29 cellular contexts compared by ENCODE assay signal in genomic region chr7:19930051-19930450, GRCh38.
"Had no signal": no experiment of that assay in that cellular context is flagged by ENCODE, and none has a peak within 500 bp of the region (broad histone marks: within the 10 kb centered on the region; RNA-seq: fewer than 3 reads in every experiment).

No MANE protein-coding gene starts in this region.

- ATAC-seq: activated CD4-positive, alpha-beta T cell treated with anti-CD3 and anti-CD28 coated beads for 36 hours; activated CD4-positive, CD25-positive, alpha-beta regulatory T cell treated with anti-CD3 and anti-CD28 coated beads, Interleukin-2, amount 50 U/mL, for 24 hours; activated CD8-positive, alpha-beta T cell treated with anti-CD3 and anti-CD28 coated beads, Interleukin-2, amount 10 ng/mL, durations not matched to agents 7 days and 5 days; activated naive CD4-positive, alpha-beta T cell treated with anti-CD3 and anti-CD28 coated beads, Interleukin-2, amount 50 U/mL, for 72 hours; WTC11 had no signal

- H3K4me3 ChIP-seq: adrenal gland, MG63, PC-9, SJCRH30 had no signal

- DNase-seq: activated CD4-positive, alpha-beta T cell treated with anti-CD3 and anti-CD28 coated beads for 36 hours; activated CD4-positive, alpha-beta T cell treated with anti-CD3 and anti-CD28 coated beads, Interleukin-2, amount 10 ng/mL, durations not matched to agents 7 days and 5 days; activated CD4-positive, alpha-beta T cell treated with anti-CD3 and anti-CD28 coated beads, Interleukin-2, amount 50 U/mL, for 48 hours; activated CD8-positive, alpha-beta T cell treated with anti-CD3 and anti-CD28 coated beads, Interleukin-2, amount 10 ng/mL, durations not matched to agents 7 days and 5 days; activated gamma-delta T cell; activated naive CD4-positive, alpha-beta T cell treated with anti-CD3 and anti-CD28 coated beads for 36 hours; activated T-cell treated with anti-CD3 and anti-CD28 coated beads, Interleukin-2, amount 50 U/mL, for 24 hours; adrenal gland; anterior cingulate cortex; caudate nucleus; cerebellar nuclear complex; MG63; NCI-H1048; NCI-H1105 treated with DMSO at 0.1 percent for 48 hours; NCI-H1436; NCI-H1694; NCI-H1930; NCI-H2081 treated with DMSO at 0.1 percent for 48 hours; NCI-H345; NCI-H526; NCI-H748 treated with DMSO at 0.1 percent for 48 hours; NK-92 treated with Interleukin-12 subunit alpha and Interleukin-12 subunit beta, amount 100 ng/mL, for 24 hours; PC-9; Right ventricle myocardium superior; SJCRH30; SK-N-SH had no signal
